8 cellular contexts compared by ENCODE assay signal in genomic region chr13:19633340-19634128, GRCh38. TPM values are rescaled to one million over a fixed set of nuclear protein-coding genes. Genes with fewer than 3 reads are reported as not detected.
A peak's percentile ranks its signal among the peaks of the same experiment; 100 is the strongest.
DNase-seq lines count a peak whose midpoint lies in the region; ATAC-seq and TF ChIP-seq lines count a peak whose summit lies in the region.

MPHOSPH8 (plus strand) TSS chr13:19633659; CDS start chr13:19633749, 90 bp downstream.

- peak within 1 kb of the TSS; percentile 92 to 98 (median 98) for H3K27ac Mint-ChIP-seq in nephron
- H3K27ac Mint-ChIP-seq in stimulated activated naive CD8-positive, alpha-beta T cell treated with anti-CD3 and anti-CD28 coated beads, Interleukin-15, Interleukin-2, amounts not matched to agents 100 ng/mL and 50 ng/mL, for 24 hours, result peak within 1 kb of the TSS; percentile 98

- peaks cover 14% of the 10 kb centered on the region for H3K36me3 Mint-ChIP-seq in nephron (ENCODE audit: low read depth)
- H3K36me3 Mint-ChIP-seq in stimulated activated naive CD8-positive, alpha-beta T cell treated with anti-CD3 and anti-CD28 coated beads, Interleukin-15, Interleukin-2, amounts not matched to agents 100 ng/mL and 50 ng/mL, for 24 hours (ENCODE audit: low read depth), result peaks cover 35% of the 10 kb centered on the region

- no peaks in the 10 kb centered on the region for H3K27me3 Mint-ChIP-seq in nephron (ENCODE audit: low read depth)
- H3K27me3 Mint-ChIP-seq in stimulated activated naive CD8-positive, alpha-beta T cell treated with anti-CD3 and anti-CD28 coated beads, Interleukin-15, Interleukin-2, amounts not matched to agents 100 ng/mL and 50 ng/mL, for 24 hours, result no peaks in the 10 kb centered on the region

- peak; percentile 93 for DNase-seq in EH (ENCODE audit: low read depth)
- peak; percentile 80 for DNase-seq in H4 (ENCODE audit: low spot score)
- DNase-seq in LoVo (ENCODE audit: low spot score), result peak; percentile 95
- DNase-seq in RWPE2 (ENCODE audit: low spot score), result peak; percentile 89
- peak; percentile 89 for DNase-seq in activated T-helper 9 cell treated with anti-CD3 and anti-CD28 coated beads, Interleukin-2, amount 50 U/mL, for 16 hours (ENCODE audit: low read depth)
- DNase-seq in fibroblast of pulmonary artery (ENCODE audit: low read depth), result peak; percentile 97

- H3K4me1 Mint-ChIP-seq in nephron, result peaks cover 16% of the 10 kb centered on the region
- H3K4me1 Mint-ChIP-seq in stimulated activated naive CD8-positive, alpha-beta T cell treated with anti-CD3 and anti-CD28 coated beads, Interleukin-15, Interleukin-2, amounts not matched to agents 100 ng/mL and 50 ng/mL, for 24 hours (ENCODE audit: low read depth), result peaks cover 37% of the 10 kb centered on the region

- H3K27ac ChIP-seq in RWPE2 (ENCODE audit: poor library complexity, severe bottlenecking), result peak within 1 kb of the TSS; percentile 23

- peaks cover 20% of the 10 kb centered on the region for H3K36me3 ChIP-seq in RWPE2 (ENCODE audit: low read depth)

- peak; percentile 97 for ATAC-seq in RWPE2 (ENCODE audit: low read depth)

- H3K4me3 ChIP-seq in RWPE2 (ENCODE audit: severe bottlenecking) (peak within 1 kb of the TSS; percentile 82), fibroblast of pulmonary artery (replicated peaks; ENCODE audit: low read depth, low read length) (peak within 1 kb of the TSS; percentile 78)

- H3K9me3 Mint-ChIP-seq in nephron, result peaks cover 3% of the 10 kb centered on the region
- H3K9me3 Mint-ChIP-seq in stimulated activated naive CD8-positive, alpha-beta T cell treated with anti-CD3 and anti-CD28 coated beads, Interleukin-15, Interleukin-2, amounts not matched to agents 100 ng/mL and 50 ng/mL, for 24 hours, result peaks cover 4% of the 10 kb centered on the region

- H3K4me1 ChIP-seq in RWPE2 (ENCODE audit: insufficient read depth, poor library complexity, severe bottlenecking), result peaks cover 12% of the 10 kb centered on the region

- TF ChIP-seq CTCF in RWPE2 (IDR thresholded peaks at IDR 0.05; ENCODE audit: poor library complexity, severe bottlenecking) (no peak), fibroblast of pulmonary artery (IDR thresholded peaks at IDR 0.05; ENCODE audit: low read length, missing control alignments) (no peak), nephron (IDR thresholded peaks at IDR 0.05; ENCODE audit: unreplicated experiment in 3 of 3) (no peak)

- H3K9me3 ChIP-seq in RWPE2 (ENCODE audit: severe bottlenecking), result no peaks in the 10 kb centered on the region

- H3K4me3 Mint-ChIP-seq in nephron, result peak within 1 kb of the TSS; percentile 99 to 100 (median 99)
- H3K4me3 Mint-ChIP-seq in stimulated activated naive CD8-positive, alpha-beta T cell treated with anti-CD3 and anti-CD28 coated beads, Interleukin-15, Interleukin-2, amounts not matched to agents 100 ng/mL and 50 ng/mL, for 24 hours, result peak within 1 kb of the TSS; percentile 99

- H3K27me3 ChIP-seq in RWPE2 (ENCODE audit: insufficient read depth, poor library complexity, severe bottlenecking), result no peaks in the 10 kb centered on the region

RNA-seq across cellular contexts. Expression of gene MPHOSPH8, which starts in this region (rescaled TPM):
- 4.8 and 5.7 TPM in 2 replicates for total RNA-seq in H4 (2014; rRNA removed; shearing (Covaris generic))

Comparison
In these comparisons a context has a peak if more than half of its experiments do, and no peak if none do; other contexts are left out.
1. Peak in every context shown above with its lines: DNase-seq, ATAC-seq, H3K4me3 ChIP-seq and H3K27ac ChIP-seq.